ENCODE assay signal across 9 cellular contexts in the genomic region with DNA sequence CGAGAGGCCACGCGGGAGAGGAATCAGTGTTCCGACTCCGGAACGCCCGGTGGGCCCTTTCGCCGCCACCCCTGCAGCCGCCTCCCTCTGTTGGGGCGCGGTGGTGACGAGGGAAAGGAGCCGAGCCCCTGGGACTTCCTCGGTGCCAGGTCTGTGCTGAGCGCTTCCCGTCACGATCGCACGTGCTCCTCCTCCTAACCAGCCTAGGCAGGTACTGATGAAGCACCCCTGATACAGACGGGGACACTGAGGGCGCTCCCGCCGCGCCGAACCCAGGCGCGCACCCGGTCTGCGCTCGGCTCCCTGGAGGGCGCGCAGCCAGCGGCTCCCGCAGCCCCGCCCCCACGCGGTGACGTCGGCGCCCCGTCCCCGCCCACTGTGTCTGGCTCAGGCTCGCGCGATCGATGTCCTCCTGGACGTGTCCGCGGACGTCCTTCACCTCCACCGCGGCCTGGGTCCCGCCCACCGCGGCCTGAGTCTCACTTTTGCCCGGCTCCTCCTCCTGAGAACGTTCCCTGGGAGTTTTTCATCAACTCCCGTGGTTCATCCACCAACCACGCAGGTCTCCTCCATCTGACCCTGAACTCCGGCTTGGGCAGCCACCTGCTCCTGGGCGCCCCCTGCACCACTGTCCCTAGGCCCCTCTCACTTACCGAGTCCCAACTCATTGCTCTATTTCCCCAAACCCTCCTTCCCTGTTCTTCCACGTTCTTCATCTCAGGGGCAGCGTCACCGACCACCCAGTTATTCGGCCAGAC. TPM values are rescaled to one million over a fixed set of nuclear protein-coding genes. Genes with fewer than 3 reads are reported as not detected.
DNase-seq lines count a peak whose midpoint lies in the region; ATAC-seq, FAIRE-seq and TF ChIP-seq lines count a peak whose summit lies in the region.
"Had no signal": no experiment of that assay in that cellular context is flagged by ENCODE, and none has a peak within 500 bp of the region (broad histone marks: within the 10 kb centered on the region; RNA-seq: fewer than 3 reads in every experiment).

No MANE protein-coding gene starts in this region.

- DNase-seq in DMS 273 (lab: John Stamatoyannopoulos, UW; ENCODE audit: unreplicated experiment) (peak; percentile 69), DMS 273 treated with DMSO at 0.1 percent for 48 hours (lab: John Stamatoyannopoulos, UW) (no peak), NCI-H526 treated with DMSO at 0.1 percent for 48 hours (lab: John Stamatoyannopoulos, UW) (peak; percentile 28), endothelial cell of umbilical vein (ENCODE audit: low read depth, low spot score) (peak; percentile 72)
- DNase-seq in activated CD8-positive, alpha-beta memory T cell treated with anti-CD3 and anti-CD28 coated beads for 4 hours (ENCODE audit: low read depth in 2 of 2), result peak; percentile 24 to 32
- peak; percentile 17 to 34 for DNase-seq in stimulated activated CD8-positive, alpha-beta memory T cell treated with anti-CD3 and anti-CD28 coated beads, Interleukin-2, amount 100 ng/mL, for 1 hour (ENCODE audit: low read depth in 2 of 2)

- no peaks in the 10 kb centered on the region for H4K20me1 ChIP-seq in endothelial cell of umbilical vein (replicated peaks; ENCODE audit: control insufficient read depth, extremely low read depth, insufficient read depth, low read length)

- peak overlapping the region; percentile 58 for H3K4me2 ChIP-seq in endothelial cell of umbilical vein (ENCODE audit: insufficient read depth, low read length)

- TF ChIP-seq POLR2A in endothelial cell of umbilical vein (IDR thresholded peaks at IDR 0.05; ENCODE audit: low read depth, low read length), result peak; percentile 59

- H3K36me3 ChIP-seq in endothelial cell of umbilical vein (ENCODE audit: control insufficient read depth in 2 of 2, extremely low read depth in 1 of 2, insufficient read depth in 2 of 2, low read length in 2 of 2), result no peaks in the 10 kb centered on the region

- ATAC-seq in HG02970 (IDR thresholded peaks at IDR 0.05; ENCODE audit: low FRiP score, unreplicated experiment), result peak; percentile 73

- intact Hi-C loops in endothelial cell of umbilical vein (cut with micrococcal nuclease), result loop anchor here (1.0 kb wide), 1 partner anchor 31 kb away; no protein-coding TSS in a partner anchor

- H2AFZ ChIP-seq in endothelial cell of umbilical vein (ENCODE audit: low read depth, low read length), result peak overlapping the region; percentile 97

- H3K27me3 ChIP-seq in endothelial cell of umbilical vein (ENCODE audit: control insufficient read depth in 2 of 2, insufficient read depth in 2 of 2, low read length in 2 of 2), result no peaks in the 10 kb centered on the region
- peaks cover 19% of the 10 kb centered on the region for H3K27me3 ChIP-seq in mononuclear cell (ENCODE audit: insufficient read depth, low read length)

- H3K79me2 ChIP-seq in endothelial cell of umbilical vein (ENCODE audit: control insufficient read depth, insufficient read depth, low read length), result no peaks in the 10 kb centered on the region

- FAIRE-seq in endothelial cell of umbilical vein (lab: Jason Lieb, UNC), result peak; percentile 89
- FAIRE-seq: A204.1 had no signal

- no TSS peak for BruUV-seq in endothelial cell of umbilical vein (replicated peaks; lab: Mats Ljungman, UMichigan)

- no peaks in the 10 kb centered on the region for H3K9me3 ChIP-seq in endothelial cell of umbilical vein (replicated peaks; ENCODE audit: control insufficient read depth, insufficient read depth, low read length)
- no peaks in the 10 kb centered on the region for H3K9me3 ChIP-seq in mononuclear cell (ENCODE audit: low read depth, low read length)

- dilution Hi-C loops in endothelial cell of umbilical vein (cut with MboI; ENCODE audit: extremely low pct_ligation_motif_present, low sequenced_read_pairs), result no loop called here

- CTCF ChIA-PET in endothelial cell of umbilical vein (lab: Charles Lee), result no interaction called here

- H3K27ac ChIP-seq in endothelial cell of umbilical vein (ENCODE audit: insufficient read depth, low read depth, low read length), result no peak overlapping the region

- H3K4me3 ChIP-seq in endothelial cell of umbilical vein (replicated peaks in 1 of 3; ENCODE audit: insufficient read depth in 1 of 3, low read depth in 1 of 3, low read length in 3 of 3), result peak overlapping the region; percentile 5 to 61 (median 60)
- peak overlapping the region; percentile 33 for H3K4me3 ChIP-seq in mononuclear cell (ENCODE audit: low read length)

- peak overlapping the region; percentile 14 for H3K9ac ChIP-seq in endothelial cell of umbilical vein (replicated peaks; ENCODE audit: extremely low read depth, insufficient read depth, low read length)

- peak in 1 of 2 donors; percentile 2 for TF ChIP-seq CTCF in endothelial cell of umbilical vein (IDR thresholded peaks at IDR 0.05; ENCODE audit: extremely low read depth in 1 of 2, insufficient read depth in 1 of 2, low read depth in 1 of 2, low read length in 2 of 2)

- H3K4me1 ChIP-seq in endothelial cell of umbilical vein (ENCODE audit: control insufficient read depth, extremely low read depth, insufficient read depth, low read length) (peaks cover 4% of the 10 kb centered on the region), mononuclear cell (ENCODE audit: insufficient read depth, low read length) (peaks cover 6% of the 10 kb centered on the region)

- POLR2A ChIA-PET in endothelial cell of umbilical vein (lab: Charles Lee), result no interaction called here

- no peaks in the 10 kb centered on the region for H3K9me1 ChIP-seq in endothelial cell of umbilical vein (replicated peaks; ENCODE audit: control insufficient read depth, extremely low read depth, insufficient read depth, low read length)

TF ChIP-seq in endothelial cell of umbilical vein, 7 proteins besides CTCF, POLR2A, EP300 and RAD21:
- TF ChIP-seq POLR2AphosphoS5 (IDR thresholded peaks at IDR 0.05; ENCODE audit: insufficient read depth, low read depth, low read length), result peak; percentile 26
- TF ChIP-seq EZH2 (IDR thresholded peaks at IDR 0.05; ENCODE audit: borderline replicate concordance, low read depth, low read length, severe bottlenecking), result no peak
- TF ChIP-seq, protein P1, sequence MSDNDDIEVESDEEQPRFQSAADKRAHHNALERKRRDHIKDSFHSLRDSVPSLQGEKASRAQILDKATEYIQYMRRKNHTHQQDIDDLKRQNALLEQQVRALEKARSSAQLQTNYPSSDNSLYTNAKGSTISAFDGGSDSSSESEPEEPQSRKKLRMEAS (IDR thresholded peaks at IDR 0.05; ENCODE audit: insufficient read depth, insufficient read length), result peak; percentile 13

RNA-seq across cellular contexts. Expression of gene KLK15, which starts 2.6 kb away (rescaled TPM):
- total RNA-seq in endothelial cell of umbilical vein (not detected in 2 replicates), mononuclear cell (not detected)
- not detected in 2 replicates for polyA plus RNA-seq in endothelial cell of umbilical vein
- polyA plus RNA-seq in endothelial cell of umbilical vein (2011; cell fraction: cytosol; rRNA removed), result not detected in 2 replicates
- polyA plus RNA-seq in endothelial cell of umbilical vein (2011; cell fraction: nucleus; rRNA removed), result not detected in 2 replicates
- polyA plus RNA-seq in endothelial cell of umbilical vein (2012), result not detected in 2 replicates
- polyA minus RNA-seq in endothelial cell of umbilical vein, result not detected in 2 replicates
- polyA minus RNA-seq in endothelial cell of umbilical vein (2011; cell fraction: cytosol; rRNA and poly(A)+ RNA removed), result not detected
- polyA minus RNA-seq in endothelial cell of umbilical vein (2011; cell fraction: nucleus; rRNA and poly(A)+ RNA removed), result not detected in 2 replicates

RNA-seq across cellular contexts. Expression of gene KLK1, which starts 12.4 kb away (rescaled TPM):
- total RNA-seq in endothelial cell of umbilical vein, result not detected in 2 replicates
- 0.08 TPM in 1 of 2 replicates, not detected in the other for polyA plus RNA-seq in endothelial cell of umbilical vein
- polyA plus RNA-seq in endothelial cell of umbilical vein (2011; cell fraction: cytosol; rRNA removed), result not detected in 2 replicates
- not detected in 2 replicates for polyA plus RNA-seq in endothelial cell of umbilical vein (2011; cell fraction: nucleus; rRNA removed)
- 0.21 and 0.59 TPM in 2 replicates for polyA plus RNA-seq in endothelial cell of umbilical vein (2012)
- 1.7 TPM in 1 of 2 replicates, not detected in the other for polyA minus RNA-seq in endothelial cell of umbilical vein
- not detected for polyA minus RNA-seq in endothelial cell of umbilical vein (2011; cell fraction: cytosol; rRNA and poly(A)+ RNA removed)
- not detected in 2 replicates for polyA minus RNA-seq in endothelial cell of umbilical vein (2011; cell fraction: nucleus; rRNA and poly(A)+ RNA removed)
- total RNA-seq in mononuclear cell, result not detected

RNA-seq across cellular contexts. Expression of gene KLK3, which starts 18.8 kb away (rescaled TPM):
- total RNA-seq in endothelial cell of umbilical vein, result not detected in 2 replicates
- not detected in 2 replicates for polyA plus RNA-seq in endothelial cell of umbilical vein
- polyA plus RNA-seq in endothelial cell of umbilical vein (2011; cell fraction: cytosol; rRNA removed), result not detected in 2 replicates
- polyA plus RNA-seq in endothelial cell of umbilical vein (2011; cell fraction: nucleus; rRNA removed), result not detected in 2 replicates
- polyA plus RNA-seq in endothelial cell of umbilical vein (2012), result not detected in 2 replicates
- not detected in 2 replicates for polyA minus RNA-seq in endothelial cell of umbilical vein
- polyA minus RNA-seq in endothelial cell of umbilical vein (2011; cell fraction: cytosol; rRNA and poly(A)+ RNA removed), result not detected
- not detected in 2 replicates for polyA minus RNA-seq in endothelial cell of umbilical vein (2011; cell fraction: nucleus; rRNA and poly(A)+ RNA removed)
- 0.31 TPM for total RNA-seq in mononuclear cell

RNA-seq across cellular contexts. Expression of gene KLK2, which starts 37.3 kb away (rescaled TPM):
- total RNA-seq in endothelial cell of umbilical vein (not detected in 2 replicates), mononuclear cell (0.31 TPM)
- polyA plus RNA-seq in endothelial cell of umbilical vein, result not detected in 2 replicates
- polyA plus RNA-seq in endothelial cell of umbilical vein (2011; cell fraction: cytosol; rRNA removed), result not detected in 2 replicates
- not detected in 2 replicates for polyA plus RNA-seq in endothelial cell of umbilical vein (2011; cell fraction: nucleus; rRNA removed)
- not detected in 2 replicates for polyA plus RNA-seq in endothelial cell of umbilical vein (2012)
- not detected in 2 replicates for polyA minus RNA-seq in endothelial cell of umbilical vein
- not detected for polyA minus RNA-seq in endothelial cell of umbilical vein (2011; cell fraction: cytosol; rRNA and poly(A)+ RNA removed)
- not detected in 2 replicates for polyA minus RNA-seq in endothelial cell of umbilical vein (2011; cell fraction: nucleus; rRNA and poly(A)+ RNA removed)

RNA-seq across cellular contexts. Expression of gene ACP4, which starts 45.7 kb away (rescaled TPM):
- total RNA-seq in endothelial cell of umbilical vein (not detected in 2 replicates), mononuclear cell (not detected)
- polyA plus RNA-seq in endothelial cell of umbilical vein, result not detected in 2 replicates
- polyA plus RNA-seq in endothelial cell of umbilical vein (2011; cell fraction: cytosol; rRNA removed), result not detected in 2 replicates
- not detected in 2 replicates for polyA plus RNA-seq in endothelial cell of umbilical vein (2011; cell fraction: nucleus; rRNA removed)
- polyA plus RNA-seq in endothelial cell of umbilical vein (2012), result not detected in 2 replicates
- polyA minus RNA-seq in endothelial cell of umbilical vein, result not detected in 2 replicates
- polyA minus RNA-seq in endothelial cell of umbilical vein (2011; cell fraction: cytosol; rRNA and poly(A)+ RNA removed), result not detected
- polyA minus RNA-seq in endothelial cell of umbilical vein (2011; cell fraction: nucleus; rRNA and poly(A)+ RNA removed), result not detected in 2 replicates
